ENCODE assay signal across 8 cellular contexts in the genomic region with DNA sequence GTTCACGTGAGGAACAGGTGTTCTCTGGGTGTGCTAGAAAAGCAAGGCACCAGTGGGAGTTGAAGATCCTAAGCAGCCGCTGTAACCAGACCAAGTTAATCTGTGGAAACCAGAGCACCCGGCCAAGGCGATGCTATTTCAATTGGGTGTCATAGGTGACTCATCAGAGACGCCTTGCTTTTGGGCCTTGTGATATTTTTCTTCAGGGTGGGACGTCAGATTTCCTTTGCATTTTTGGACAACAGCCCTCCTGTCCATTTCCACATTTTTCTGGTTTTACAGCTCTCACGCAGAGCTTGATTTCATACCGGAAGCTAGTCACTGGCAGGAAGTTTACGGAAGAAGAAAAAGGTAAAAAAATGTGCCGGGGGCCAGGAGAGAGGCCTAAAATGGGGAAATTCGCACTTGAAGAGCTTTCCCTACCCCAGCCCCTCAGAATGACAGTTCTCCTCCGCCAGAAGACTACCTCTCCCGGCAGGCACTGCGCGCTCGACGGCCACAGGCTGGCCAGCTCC. TPM values are rescaled to one million over a fixed set of nuclear protein-coding genes. Genes with fewer than 3 reads are reported as not detected.
DNase-seq lines count a peak whose midpoint lies in the region; ATAC-seq and TF ChIP-seq lines count a peak whose summit lies in the region.

No MANE protein-coding gene starts in this region.

- H3K9me2 ChIP-seq in PC-9 (ENCODE audit: insufficient read depth): no peaks in the 10 kb centered on the region

- H3K27me3 ChIP-seq in PC-9 (ENCODE audit: insufficient read depth, low read depth): no peaks in the 10 kb centered on the region
- H3K27me3 ChIP-seq in osteoblast (ENCODE audit: insufficient read depth, low read length): no peaks in the 10 kb centered on the region

- no peak for ATAC-seq in GM21367 (IDR thresholded peaks at IDR 0.05; ENCODE audit: unreplicated experiment)

- H3K79me2 ChIP-seq in PC-9 (ENCODE audit: low read depth) (no peaks in the 10 kb centered on the region), osteoblast (ENCODE audit: insufficient read depth, low read length) (peaks cover 33% of the 10 kb centered on the region)

- CTCF ChIA-PET in PC-9 (lab: Charles Lee): no interaction called here

- BruUV-seq in PC-9 (replicated peaks; lab: Mats Ljungman, UMichigan): no TSS peak

- DNase-seq in GM12865 (ENCODE audit: low read depth) (no peak), PC-9 (no peak), epithelial cell of esophagus (ENCODE audit: low read depth) (peak; percentile 36), osteoblast (ENCODE audit: insufficient read length, low spot score, missing footprints) (peak; percentile 66), ureter (ENCODE audit: low spot score) (no peak), GF-D8 (lab: John Stamatoyannopoulos, UW) (no peak), posterior vena cava (ENCODE audit: low spot score) (no peak)

- peak overlapping the region; percentile 88 for H3K4me2 ChIP-seq in PC-9
- peak overlapping the region; percentile 89 for H3K4me2 ChIP-seq in osteoblast (ENCODE audit: insufficient read depth, low read length)

- intact Hi-C loops in PC-9 (cut with micrococcal nuclease; ENCODE audit: unreplicated experiment): no loop called here
- intact Hi-C loops in posterior vena cava (cut with DNase I): loop anchor here in 1 of 2 donors (1.0 to 5.0 kb wide), 2 partner anchors 11 to 370 kb away; no protein-coding TSS in a partner anchor

- H3K4me3 ChIP-seq in GM12865 (ENCODE audit: low read depth, low read length) (peak overlapping the region; percentile 57), PC-9 (peak overlapping the region; percentile 68; the same call in 1 of the 2 replicates), epithelial cell of esophagus (ENCODE audit: low read length) (peak overlapping the region; percentile 76), osteoblast (ENCODE audit: insufficient read depth, low read length) (peak overlapping the region; percentile 88)

- H2AFZ ChIP-seq in PC-9: peak overlapping the region; percentile 66; the same call in 1 of the 2 replicates
- peak overlapping the region; percentile 92 for H2AFZ ChIP-seq in osteoblast (ENCODE audit: low read length)

- H3K4me1 ChIP-seq in PC-9 (replicated peaks; ENCODE audit: insufficient read depth): no peaks in the 10 kb centered on the region
- peaks cover 22% of the 10 kb centered on the region for H3K4me1 ChIP-seq in osteoblast (ENCODE audit: insufficient read depth, low read length)

- POLR2A ChIA-PET in PC-9 (lab: Charles Lee; ENCODE audit: unreplicated experiment): no interaction called here

- H4K20me1 ChIP-seq in PC-9 (ENCODE audit: insufficient read depth) (no peaks in the 10 kb centered on the region), osteoblast (ENCODE audit: insufficient read depth, low read length) (no peaks in the 10 kb centered on the region)

- H3F3A ChIP-seq in PC-9 (ENCODE audit: insufficient read depth, low read depth): no peaks in the 10 kb centered on the region

- no peak for TF ChIP-seq CTCF in GM12865 (IDR thresholded peaks at IDR 0.05; ENCODE audit: insufficient read depth, low read depth, low read length, missing control alignments)
- no peak for TF ChIP-seq CTCF in PC-9 (conservative IDR thresholded peaks at IDR 0.05)
- no peak for TF ChIP-seq CTCF in epithelial cell of esophagus (IDR thresholded peaks at IDR 0.05; ENCODE audit: insufficient read depth, low read depth, low read length, missing control alignments)
- no peak for TF ChIP-seq CTCF in osteoblast (IDR thresholded peaks at IDR 0.05; ENCODE audit: extremely low read depth, low read depth, low read length)

- no peaks in the 10 kb centered on the region for H3K9me3 ChIP-seq in PC-9 (ENCODE audit: insufficient read depth, low read depth)
- no peaks in the 10 kb centered on the region for H3K9me3 ChIP-seq in osteoblast (ENCODE audit: low read depth, low read length)

- H3K36me3 ChIP-seq in PC-9 (ENCODE audit: low read depth) (no peaks in the 10 kb centered on the region), osteoblast (ENCODE audit: insufficient read depth, low read length) (no peaks in the 10 kb centered on the region)

- H3K27ac ChIP-seq in PC-9 (no peak overlapping the region), osteoblast (ENCODE audit: low read depth, low read length) (peak overlapping the region; percentile 94)

RNA-seq across cellular contexts. Expression of a gene that starts 0.5 kb away (rescaled TPM):
- not detected in 2 replicates for total RNA-seq in PC-9 (2021)
- 1.1 and 3.8 TPM in 2 replicates for total RNA-seq in osteoblast
- 4.3 TPM for total RNA-seq in ureter
- total RNA-seq in posterior vena cava: 1 to 10 TPM; 1.9 to 2.3 TPM

Comparison
In these comparisons a context has a peak if more than half of its experiments do, and no peak if none do; other contexts are left out.
1. DNase-seq: peak in epithelial cell of esophagus (single experiment) and osteoblast (single experiment); none in GM12865 (single experiment), PC-9 (0 of 2), ureter (single experiment), GF-D8 (single experiment) and posterior vena cava (single experiment).
2. Peak in every context shown above with its lines, with median percentiles within 50 percentile points of each other: H3K4me3 ChIP-seq.